ENCODE assay signal across 8 cellular contexts in genomic region chr12:12788675-12789368, GRCh38.
DNase-seq lines count a peak whose midpoint lies in the region; ATAC-seq and TF ChIP-seq lines count a peak whose summit lies in the region.

No MANE protein-coding gene starts in this region.

- DNase-seq in AG09309 (ENCODE audit: low read depth) (peak; percentile 38), NCI-H526 treated with DMSO at 0.1 percent for 48 hours (lab: John Stamatoyannopoulos, UW) (peak; percentile 62), ecto neural progenitor cell (ENCODE audit: low spot score) (peak; percentile 76), medulla oblongata (ENCODE audit: extremely low spot score) (peak; percentile 95)
- peak; percentile 39 to 43 for DNase-seq in activated CD4-positive, alpha-beta T cell treated with anti-CD3 and anti-CD28 coated beads, Interleukin-2, amount 50 U/mL, for 4 hours
- peak; percentile 72 for DNase-seq in stimulated activated CD8-positive, alpha-beta memory T cell treated with anti-CD3 and anti-CD28 coated beads, Interleukin-4, amount 100 ng/mL, for 48 hours

- peak; percentile 69 for TF ChIP-seq CTCF in AG09309 (IDR thresholded peaks at IDR 0.05; ENCODE audit: control insufficient read depth, insufficient read depth, low read depth, low read length, missing control alignments)

- no peak overlapping the region for H3K4me3 ChIP-seq in AG09309 (ENCODE audit: control insufficient read depth, low read depth, low read length)

- ATAC-seq in GM18861 (IDR thresholded peaks at IDR 0.05; ENCODE audit: unreplicated experiment) (peak; percentile 55), HG03196 (IDR thresholded peaks at IDR 0.05; ENCODE audit: unreplicated experiment) (peak; percentile 49)

Comparison
In these comparisons a context has a peak if more than half of its experiments do, and no peak if none do; other contexts are left out.
1. DNase-seq: peak in every context shown above with its lines; median percentile 95 in medulla oblongata; 76 in ecto neural progenitor cell; 72 in stimulated activated CD8-positive, alpha-beta memory T cell treated with anti-CD3 and anti-CD28 coated beads, Interleukin-4, amount 100 ng/mL, for 48 hours; 62 in NCI-H526 treated with DMSO at 0.1 percent for 48 hours; 41 in activated CD4-positive, alpha-beta T cell treated with anti-CD3 and anti-CD28 coated beads, Interleukin-2, amount 50 U/mL, for 4 hours; 38 in AG09309.